Comparison of ENCODE assay signal across 1 cellular context in the genomic region with DNA sequence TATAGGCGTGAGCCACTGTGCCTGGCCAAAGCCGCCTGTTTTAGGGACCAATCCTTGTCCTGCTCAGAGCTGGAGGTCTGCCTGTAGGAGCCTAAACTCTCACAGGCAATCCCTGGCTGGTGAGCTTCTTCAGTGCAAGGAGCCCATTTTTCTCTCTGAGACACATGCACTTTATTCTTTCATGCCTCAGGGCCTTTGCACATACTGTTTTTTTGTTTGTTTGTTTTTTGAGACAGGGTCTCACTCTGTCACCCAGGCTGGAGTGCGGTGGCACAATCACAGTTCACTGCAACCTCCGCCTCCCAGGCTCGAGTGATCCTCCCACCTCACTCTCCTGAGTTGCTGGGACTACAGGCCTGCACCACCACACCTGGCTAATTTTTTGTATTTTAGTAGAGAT.
TF ChIP-seq lines count a peak whose summit lies in the region.

No MANE protein-coding gene starts in this region.

TF ChIP-seq in HCT116, 20 proteins besides CTCF, POLR2A, EP300 and RAD21:
- TF ChIP-seq EZH2phosphoT487 (IDR thresholded peaks at IDR 0.05; ENCODE audit: borderline replicate concordance) (no peak), CBX3 (IDR thresholded peaks at IDR 0.05; ENCODE audit: low read depth) (no peak), JUND (IDR thresholded peaks at IDR 0.05) (no peak), CEBPB (IDR thresholded peaks at IDR 0.05; ENCODE audit: low read depth) (no peak), TCF7L2 (IDR thresholded peaks at IDR 0.05; ENCODE audit: borderline replicate concordance, extremely low read depth, insufficient read depth, insufficient read length) (no peak), SIN3A (IDR thresholded peaks at IDR 0.05; ENCODE audit: low read depth) (no peak), FOSL1 (IDR thresholded peaks at IDR 0.05; ENCODE audit: low read depth) (no peak), SRF (IDR thresholded peaks at IDR 0.05; ENCODE audit: low read depth) (no peak), POLR2AphosphoS5 (IDR thresholded peaks at IDR 0.05; ENCODE audit: low read depth, low read length) (no peak)
- TF ChIP-seq, protein P1, sequence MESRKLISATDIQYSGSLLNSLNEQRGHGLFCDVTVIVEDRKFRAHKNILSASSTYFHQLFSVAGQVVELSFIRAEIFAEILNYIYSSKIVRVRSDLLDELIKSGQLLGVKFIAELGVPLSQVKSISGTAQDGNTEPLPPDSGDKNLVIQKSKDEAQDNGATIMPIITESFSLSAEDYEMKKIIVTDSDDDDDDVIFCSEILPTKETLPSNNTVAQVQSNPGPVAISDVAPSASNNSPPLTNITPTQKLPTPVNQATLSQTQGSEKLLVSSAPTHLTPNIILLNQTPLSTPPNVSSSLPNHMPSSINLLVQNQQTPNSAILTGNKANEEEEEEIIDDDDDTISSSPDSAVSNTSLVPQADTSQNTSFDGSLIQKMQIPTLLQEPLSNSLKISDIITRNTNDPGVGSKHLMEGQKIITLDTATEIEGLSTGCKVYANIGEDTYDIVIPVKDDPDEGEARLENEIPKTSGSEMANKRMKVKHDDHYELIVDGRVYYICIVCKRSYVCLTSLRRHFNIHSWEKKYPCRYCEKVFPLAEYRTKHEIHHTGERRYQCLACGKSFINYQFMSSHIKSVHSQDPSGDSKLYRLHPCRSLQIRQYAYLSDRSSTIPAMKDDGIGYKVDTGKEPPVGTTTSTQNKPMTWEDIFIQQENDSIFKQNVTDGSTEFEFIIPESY (IDR thresholded peaks at IDR 0.05; ENCODE audit: extremely low read depth, insufficient replicate concordance, low read length), result no peak
